8 cellular contexts compared by ENCODE assay signal in the genomic region with DNA sequence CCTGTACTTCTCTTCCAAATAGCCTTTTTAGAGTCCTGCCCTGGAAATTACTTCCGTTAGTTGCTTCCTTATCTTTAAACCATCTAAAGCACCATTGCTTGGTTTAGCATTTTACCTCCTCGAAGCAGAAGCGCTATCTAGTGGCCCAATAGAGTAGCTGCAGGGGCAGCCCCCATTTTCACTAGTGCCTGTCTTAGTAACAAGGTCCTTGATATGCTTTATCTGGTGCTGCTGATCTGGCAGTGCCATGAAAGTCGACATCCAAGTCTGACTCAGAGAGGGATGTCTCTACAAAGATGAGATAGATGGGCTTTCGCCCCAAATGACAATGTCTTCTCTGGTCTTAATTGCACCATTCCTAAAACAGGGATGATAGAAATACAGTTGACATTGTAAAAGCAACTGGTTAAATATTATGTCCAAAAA. TPM values are rescaled to one million over a fixed set of nuclear protein-coding genes. Genes with fewer than 3 reads are reported as not detected.
DNase-seq lines count a peak whose midpoint lies in the region; ATAC-seq and TF ChIP-seq lines count a peak whose summit lies in the region.

No MANE protein-coding gene starts in this region.

- ATAC-seq in HG03342 (IDR thresholded peaks at IDR 0.05; ENCODE audit: unreplicated experiment) (peak; percentile 84), left lung (peak; percentile 99)
- peak; percentile 84 to 92 for ATAC-seq in activated CD4-positive, CD25-positive, alpha-beta regulatory T cell treated with anti-CD3 and anti-CD28 coated beads, Interleukin-2, amount 50 U/mL, for 24 hours

- DNase-seq in NCI-H460 (ENCODE audit: extremely low read depth, low read depth): peak; percentile 56
- DNase-seq in central memory CD4-positive, alpha-beta T cell: peak; percentile 64
- DNase-seq in left lung: peak in 1 of 2 donors; percentile 36
- DNase-seq in stimulated activated CD4-positive, alpha-beta T cell treated with anti-CD3 and anti-CD28 coated beads, TNF-alpha, amount 100 ng/mL, for 4 hours (ENCODE audit: low read depth in 3 of 3): peak; percentile 38 to 48 (median 45)
- DNase-seq in coronary artery (ENCODE audit: low spot score): no peak

- TF ChIP-seq CTCF in GM12873 (IDR thresholded peaks at IDR 0.05; ENCODE audit: insufficient read depth, low read depth, low read length, missing control alignments): peak; percentile 93
- peak; percentile 72 to 74 for TF ChIP-seq CTCF in left lung (IDR thresholded peaks at IDR 0.05)
- TF ChIP-seq CTCF in coronary artery (IDR thresholded peaks at IDR 0.05): no peak

- H3K4me3 ChIP-seq in left lung: no peak overlapping the region
- H3K4me3 ChIP-seq in coronary artery: no peak overlapping the region

- H3K27ac ChIP-seq in left lung (no peak overlapping the region), coronary artery (no peak overlapping the region)

- no peaks in the 10 kb centered on the region for H3K36me3 ChIP-seq in left lung

- intact Hi-C loops in left lung (cut with DNase I): no loop called here

- peaks cover 0 to 3% of the 10 kb centered on the region in 2 donors for H3K4me1 ChIP-seq in left lung

- H3K9me3 ChIP-seq in left lung: no peaks in the 10 kb centered on the region

- H3K27me3 ChIP-seq in left lung: no peaks in the 10 kb centered on the region

RNA-seq across cellular contexts. Expression of a gene that starts 25.0 kb away (rescaled TPM):
- 25.4 and 26.6 TPM in 2 replicates for total RNA-seq in NCI-H460 (2014; rRNA removed; shearing (Covaris generic))
- 22.2 and 52.5 TPM in 2 replicates for polyA plus RNA-seq in NCI-H460 (2014; cell fraction: nucleus; rRNA removed)
- total RNA-seq in left lung: 10 to 100 TPM in 1 of 2 donors, 1 to 10 TPM in 1; 7.0 to 21.5 TPM
